23 cellular contexts compared by ENCODE assay signal in the genomic region with DNA sequence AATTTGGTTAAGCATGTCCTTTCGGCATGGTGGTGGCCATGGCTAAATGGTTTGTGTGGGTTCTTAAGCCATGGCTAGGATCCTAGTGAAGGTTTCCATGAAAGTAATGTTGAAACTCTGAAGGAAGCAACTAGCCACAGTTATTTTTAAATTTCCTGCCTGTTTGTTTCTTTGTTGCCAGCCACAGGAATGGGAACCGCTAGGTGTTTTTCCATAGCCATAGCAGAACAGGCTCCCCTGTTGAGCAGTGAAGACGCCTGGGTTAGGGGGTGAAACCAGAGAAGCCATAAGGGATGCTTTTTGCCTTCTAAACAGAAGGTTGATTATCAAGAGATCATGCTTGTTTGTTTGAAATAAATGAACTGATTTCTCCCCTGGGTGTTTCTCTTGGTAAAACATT.
"Had no signal": no experiment of that assay in that cellular context is flagged by ENCODE, and none has a peak within 500 bp of the region (broad histone marks: within the 10 kb centered on the region; RNA-seq: fewer than 3 reads in every experiment).

No MANE protein-coding gene starts in this region.

- H3K4me3 ChIP-seq: esophagus squamous epithelium, right atrium auricular region, skin epidermis, thyroid gland had no signal

- H3K9me3 Mint-ChIP-seq: activated T-cell treated with anti-CD3 and anti-CD28 coated beads, Interleukin-2, amount 50 U/mL, for 72 hours; brain; stimulated activated naive B cell treated with anti-CD40 and anti-IgM and Interleukin-4, amounts not matched to agents 10 μg/mL and 1 μg/mL and 100 μg/mL, for 72 hours had no signal

- H3K36me3 Mint-ChIP-seq: brain; mesothelial cell of epicardium; naive B cell; stimulated activated naive B cell treated with anti-CD40 and anti-IgM and Interleukin-4, amounts not matched to agents 10 μg/mL and 1 μg/mL and 100 μg/mL, for 72 hours had no signal

- H3K36me3 ChIP-seq: esophagus squamous epithelium, right atrium auricular region, thyroid gland, WERI-Rb-1 had no signal

- H3K27me3 ChIP-seq: esophagus squamous epithelium, right atrium auricular region, thyroid gland had no signal

- H3K9me3 ChIP-seq: esophagus squamous epithelium, right atrium auricular region, thyroid gland had no signal

- H3K27me3 Mint-ChIP-seq: brain had no signal

- H3K27ac ChIP-seq: esophagus squamous epithelium, right atrium auricular region, skin epidermis, thyroid gland, WERI-Rb-1 had no signal

- H3K4me1 ChIP-seq: right atrium auricular region had no signal

- H3K4me3 Mint-ChIP-seq: activated naive CD8-positive, alpha-beta T cell; activated T-cell treated with anti-CD3 and anti-CD28 coated beads, Interleukin-2, amount 50 U/mL, for 72 hours; brain; mesothelial cell of epicardium; naive B cell; stimulated activated naive B cell treated with anti-CD40 and anti-IgM and Interleukin-4, amounts not matched to agents 10 μg/mL and 1 μg/mL and 100 μg/mL, for 72 hours had no signal

- H3K27ac Mint-ChIP-seq: activated naive CD8-positive, alpha-beta T cell; activated T-cell treated with anti-CD3 and anti-CD28 coated beads, Interleukin-2, amount 50 U/mL, for 72 hours; mesothelial cell of epicardium; stimulated activated naive B cell treated with anti-CD40 and anti-IgM and Interleukin-4, amounts not matched to agents 10 μg/mL and 1 μg/mL and 100 μg/mL, for 72 hours had no signal

- ATAC-seq: activated T-cell treated with anti-CD3 and anti-CD28 coated beads, Interleukin-2, amount 50 U/mL, for 72 hours; stimulated activated naive B cell treated with anti-CD40 and anti-IgM and Interleukin-4, amounts not matched to agents 10 μg/mL and 1 μg/mL and 100 μg/mL, for 72 hours had no signal

- DNase-seq: activated CD4-positive, alpha-beta T cell treated with anti-CD3 and anti-CD28 coated beads for 4 hours; activated CD8-positive, alpha-beta memory T cell treated with anti-CD3 and anti-CD28 coated beads, Interleukin-2, amount 50 U/mL, for 48 hours; activated gamma-delta T cell treated with Interleukin-2 at 50 U/mL for 16 hours; activated T-cell treated with anti-CD3 and anti-CD28 coated beads, Interleukin-2, amount 50 U/mL, for 72 hours; amniotic stem cell; central memory CD4-positive, alpha-beta T cell; cortex of kidney; effector CD4-positive, alpha-beta T cell; esophagus squamous epithelium; hippocampal formation; naive B cell; posterior cingulate gyrus; stimulated activated CD4-positive, alpha-beta T cell treated with anti-CD3 and anti-CD28 coated beads, Interleukin-15, amount 100 ng/mL, for 24 hours; stimulated activated CD4-positive, alpha-beta T cell treated with anti-CD3 and anti-CD28 coated beads, Interleukin-4, amount 100 ng/mL, for 1 hour; stimulated activated naive B cell treated with anti-CD40 and anti-IgM and Interleukin-4, amounts not matched to agents 10 μg/mL and 1 μg/mL and 100 μg/mL, for 72 hours; T-helper 1 cell; thyroid gland; WERI-Rb-1 had no signal
